8 cellular contexts compared by ENCODE assay signal in genomic region chr6:8064638-8065518, GRCh38. TPM values are rescaled to one million over a fixed set of nuclear protein-coding genes. Genes with fewer than 3 reads are reported as not detected.
A peak's percentile ranks its signal among the peaks of the same experiment; 100 is the strongest.
DNase-seq lines count a peak whose midpoint lies in the region; ATAC-seq and TF ChIP-seq lines count a peak whose summit lies in the region.

No MANE protein-coding gene starts in this region.

- peaks cover 19% of the 10 kb centered on the region for H3K4me1 ChIP-seq in Caco-2
- peaks cover 18% of the 10 kb centered on the region for H3K4me1 ChIP-seq in HUES6 (ENCODE audit: control insufficient read depth, insufficient read depth, low read length)
- H3K4me1 ChIP-seq in naive thymus-derived CD4-positive, alpha-beta T cell (ENCODE audit: control insufficient read depth in 2 of 2, insufficient read depth in 2 of 2, low read length in 2 of 2): peaks cover 10% of the 10 kb centered on the region in 2 donors

- peaks cover 18% of the 10 kb centered on the region for H3K36me3 Mint-ChIP-seq in Caco-2 (ENCODE audit: insufficient read depth, unreplicated experiment)
- peaks cover 0 to 12% (median 6%) of the 10 kb centered on the region in 5 donors for H3K36me3 Mint-ChIP-seq in naive thymus-derived CD4-positive, alpha-beta T cell

- TF ChIP-seq CTCF in Caco-2 (IDR thresholded peaks at IDR 0.05; ENCODE audit: insufficient read depth in 1 of 2, low read depth in 1 of 2, low read length in 1 of 2, severe bottlenecking in 1 of 2, unreplicated experiment in 1 of 2): peak in 1 of 2 experiments; percentile 30
- TF ChIP-seq CTCF in cardiac fibroblast (IDR thresholded peaks at IDR 0.05; ENCODE audit: low read depth, low read length): no peak

- peaks cover 19% of the 10 kb centered on the region for H3K4me1 Mint-ChIP-seq in Caco-2 (ENCODE audit: low read depth, unreplicated experiment)
- H3K4me1 Mint-ChIP-seq in naive thymus-derived CD4-positive, alpha-beta T cell: peaks cover 9 to 36% (median 28%) of the 10 kb centered on the region in 7 donors

- H3K9me3 Mint-ChIP-seq in Caco-2 (ENCODE audit: unreplicated experiment): no peaks in the 10 kb centered on the region
- no peaks in the 10 kb centered on the region for H3K9me3 Mint-ChIP-seq in naive thymus-derived CD4-positive, alpha-beta T cell

- CTCF ChIA-PET in Caco-2 (lab: Charles Lee): interaction anchor here (0.6 to 1.8 kb wide), 6 partner anchors 17 to 343 kb away, joined by 3 to 7 read pairs (median 6); partner anchors contain the start of gene EEF1E1
- CTCF ChIA-PET in naive thymus-derived CD4-positive, alpha-beta T cell (lab: Charles Lee): interaction anchor here (0.5 to 1.9 kb wide), 5 partner anchors 36 to 375 kb away, joined by 3 to 6 read pairs (median 3); partner anchors contain the start of gene EEF1E1

- intact Hi-C loops in Caco-2 (cut with micrococcal nuclease; ENCODE audit: unreplicated experiment): loop anchor here (1.0 to 2.0 kb wide), 3 partner anchors 15 to 154 kb away; partner anchors contain the start of genes EEF1E1 and TXNDC5
- intact Hi-C loops in naive thymus-derived CD4-positive, alpha-beta T cell (cut with micrococcal nuclease): loop anchor here (1.0 to 2.0 kb wide), 9 partner anchors 37 to 752 kb away; partner anchors contain the start of genes CAGE1 (in 2 of the 2), EEF1E1 (in 2 of the 2), RIOK1 (in 2 of the 2) and SLC35B3 (in 2 of the 2)

- peak; percentile 48 to 59 for DNase-seq in Caco-2
- DNase-seq in cardiac fibroblast (ENCODE audit: low read depth in 2 of 2): no peak
- DNase-seq in naive thymus-derived CD4-positive, alpha-beta T cell: peak in 1 of 9 donors; percentile 23
- DNase-seq in NCI-H1436 treated with DMSO at 0.1 percent for 48 hours (lab: John Stamatoyannopoulos, UW): no peak
- no peak for DNase-seq in NCI-H226
- DNase-seq in UCSD-AML1 (lab: John Stamatoyannopoulos, UW; ENCODE audit: unreplicated experiment): no peak

- no peak for ATAC-seq in naive thymus-derived CD4-positive, alpha-beta T cell
- ATAC-seq in HG02763 (IDR thresholded peaks at IDR 0.05; ENCODE audit: unreplicated experiment): no peak

- H3K27ac ChIP-seq in HUES6 (ENCODE audit: low read depth, low read length): 0 out of 2 replicates have a peak overlapping the region, but pooled peaks have one; percentile 50
- H3K27ac ChIP-seq in naive thymus-derived CD4-positive, alpha-beta T cell (ENCODE audit: low read depth, low read length): peak overlapping the region; percentile 92

- H3K9ac ChIP-seq in HUES6 (ENCODE audit: low read length): no peak overlapping the region

- no peaks in the 10 kb centered on the region for H3K27me3 Mint-ChIP-seq in Caco-2 (ENCODE audit: insufficient read depth, unreplicated experiment)
- H3K27me3 Mint-ChIP-seq in naive thymus-derived CD4-positive, alpha-beta T cell: no peaks in the 10 kb centered on the region

- no peaks in the 10 kb centered on the region for H3K36me3 ChIP-seq in Caco-2 (ENCODE audit: control insufficient read depth, insufficient read depth, low read length)
- peaks cover 17% of the 10 kb centered on the region for H3K36me3 ChIP-seq in HUES6 (ENCODE audit: control insufficient read depth, insufficient read depth, low read length)
- peaks cover 0 to 11% (median 0%) of the 10 kb centered on the region in 3 experiments for H3K36me3 ChIP-seq in naive thymus-derived CD4-positive, alpha-beta T cell (ENCODE audit: control insufficient read depth in 2 of 3, insufficient read depth in 3 of 3, low read length in 3 of 3)

- peak overlapping the region; percentile 97 for H3K4me3 Mint-ChIP-seq in Caco-2 (ENCODE audit: unreplicated experiment)
- H3K4me3 Mint-ChIP-seq in naive thymus-derived CD4-positive, alpha-beta T cell: peak overlapping the region; percentile 91 to 98 (median 95)

- H3K9me3 ChIP-seq in Caco-2 (no peaks in the 10 kb centered on the region), HUES6 (ENCODE audit: control insufficient read depth, insufficient read depth, low read depth, low read length) (no peaks in the 10 kb centered on the region)
- H3K9me3 ChIP-seq in naive thymus-derived CD4-positive, alpha-beta T cell (ENCODE audit: control insufficient read depth in 2 of 3, low read length in 3 of 3): no peaks in the 10 kb centered on the region

- H3K4me3 ChIP-seq in Caco-2 (ENCODE audit: low read depth, low read length): peak overlapping the region; percentile 19
- H3K4me3 ChIP-seq in HUES6 (ENCODE audit: low read depth, low read length): peak overlapping the region; percentile 97
- H3K4me3 ChIP-seq in cardiac fibroblast (replicated peaks in 1 of 2; ENCODE audit: low read depth in 2 of 2, low read length in 2 of 2): peak overlapping the region; percentile 2 to 92
- peak overlapping the region; percentile 89 for H3K4me3 ChIP-seq in naive thymus-derived CD4-positive, alpha-beta T cell (ENCODE audit: low read length)

- no peaks in the 10 kb centered on the region for H3K27me3 ChIP-seq in Caco-2 (replicated peaks; ENCODE audit: control insufficient read depth, insufficient read depth, low read length)
- no peaks in the 10 kb centered on the region for H3K27me3 ChIP-seq in HUES6 (ENCODE audit: control insufficient read depth, insufficient read depth, low read length)
- H3K27me3 ChIP-seq in naive thymus-derived CD4-positive, alpha-beta T cell (ENCODE audit: control insufficient read depth in 2 of 2, insufficient read depth in 2 of 2, low read length in 2 of 2): no peaks in the 10 kb centered on the region

- TSS peak; percentile 96 for BruUV-seq in Caco-2 (replicated peaks; lab: Mats Ljungman, UMichigan)

- POLR2A ChIA-PET in Caco-2 (lab: Charles Lee): interaction anchor here (1.2 to 1.5 kb wide), 2 partner anchors 15 to 37 kb away, joined by 8 to 19 read pairs; partner anchors contain the start of gene EEF1E1
- POLR2A ChIA-PET in naive thymus-derived CD4-positive, alpha-beta T cell (lab: Charles Lee): interaction anchor here (1.0 to 2.7 kb wide), 8 partner anchors 17 to 753 kb away, joined by 3 to 30 read pairs (median 4); partner anchors contain the start of genes CAGE1, EEF1E1 and RIOK1

- peak overlapping the region; percentile 96 for H3K27ac Mint-ChIP-seq in Caco-2 (ENCODE audit: unreplicated experiment)
- H3K27ac Mint-ChIP-seq in naive thymus-derived CD4-positive, alpha-beta T cell: peak overlapping the region; percentile 91 to 97 (median 95)

RNA-seq across cellular contexts. Expression of gene BLOC1S5, which starts 0.7 kb away (rescaled TPM):
- total RNA-seq in Caco-2 (2022): 15.0 and 16.4 TPM in 2 replicates
- 10 to 100 TPM in 4 of 5 experiments, 1 to 10 TPM in 1; 9.6 to 26.2 (median 22.6) TPM for total RNA-seq in naive thymus-derived CD4-positive, alpha-beta T cell
- polyA plus RNA-seq in naive thymus-derived CD4-positive, alpha-beta T cell: 10 to 100 TPM; 31.4 to 39.2 TPM

RNA-seq across cellular contexts. Expression of gene EEF1E1, which starts 37.5 kb away (rescaled TPM):
- total RNA-seq in Caco-2 (2022): 60.3 TPM in 2 replicates
- 10 to 100 TPM; 10.2 to 41.0 (median 21.0) TPM for total RNA-seq in naive thymus-derived CD4-positive, alpha-beta T cell
- 10 to 100 TPM; 41.0 to 74.2 TPM for polyA plus RNA-seq in naive thymus-derived CD4-positive, alpha-beta T cell

Comparison
In these comparisons a context has a peak if more than half of its experiments do, and no peak if none do; other contexts are left out.
1. DNase-seq: peak in Caco-2 (2 of 2); none in cardiac fibroblast (0 of 2), NCI-H1436 treated with DMSO at 0.1 percent for 48 hours (single experiment), NCI-H226 (single experiment) and UCSD-AML1 (single experiment).
2. H3K4me3 ChIP-seq: peak in every context shown above with its lines; median percentile 97 in HUES6; 89 in naive thymus-derived CD4-positive, alpha-beta T cell; 47 in cardiac fibroblast; 19 in Caco-2.